In genomic region chr5:150419630-150420270, GRCh38 we compare ENCODE assay signal across 13 cellular contexts. TPM values are rescaled to one million over a fixed set of nuclear protein-coding genes. Genes with fewer than 3 reads are reported as not detected.
DNase-seq lines count a peak whose midpoint lies in the region; ATAC-seq lines count a peak whose summit lies in the region.
"Had no signal": no experiment of that assay in that cellular context is flagged by ENCODE, and none has a peak within 500 bp of the region (broad histone marks: within the 10 kb centered on the region; RNA-seq: fewer than 3 reads in every experiment).

No MANE protein-coding gene starts in this region.

- no peaks in the 10 kb centered on the region for H3K36me3 Mint-ChIP-seq in activated T-helper 1 cell treated with anti-CD3 and anti-CD28 coated beads, Interleukin-12 subunit alpha, Interleukin-12 subunit beta, Interleukin-2, Interleukin-4 antibody, amounts not matched to agents 30 ng/mL and 10 ng/mL and 1 ng/mL, durations not matched to agents 14 hours and 24 hours and 36 hours (ENCODE audit: low read depth)
- H3K36me3 Mint-ChIP-seq: T-cell had no signal

- DNase-seq in GDM1 (lab: John Stamatoyannopoulos, UW) (peak; percentile 29), KBM-7 (peak; percentile 62), glomerular visceral epithelial cell (ENCODE audit: extremely low spot score) (peak; percentile 43), NCI-H1417 treated with DMSO at 0.1 percent for 48 hours (lab: John Stamatoyannopoulos, UW) (no peak), HUDEP-2 (lab: John Stamatoyannopoulos, UW; ENCODE audit: unreplicated experiment in 76 of 76) (no peak), T-helper 1 cell (no peak)
- no peak for DNase-seq in activated T-helper 1 cell treated with anti-CD3 and anti-CD28 coated beads, Interleukin-12 subunit alpha, Interleukin-12 subunit beta, Interleukin-2, Interleukin-4 antibody, amounts not matched to agents 30 ng/mL and 10 ng/mL and 1 ng/mL, durations not matched to agents 14 hours and 24 hours and 36 hours (ENCODE audit: low spot score)
- DNase-seq: MG63; NCI-H69; stimulated activated CD4-positive, alpha-beta T cell treated with anti-CD3 and anti-CD28 coated beads, Interleukin-12 subunit alpha, Interleukin-12 subunit beta, amount 100 ng/mL, for 4 hours; T-cell had no signal

- H3K4me3 Mint-ChIP-seq in activated T-helper 1 cell treated with anti-CD3 and anti-CD28 coated beads, Interleukin-12 subunit alpha, Interleukin-12 subunit beta, Interleukin-2, Interleukin-4 antibody, amounts not matched to agents 30 ng/mL and 10 ng/mL and 1 ng/mL, durations not matched to agents 14 hours and 24 hours and 36 hours, result no peak overlapping the region
- H3K4me3 Mint-ChIP-seq: nephron, T-cell had no signal

- ATAC-seq in GM21526 (IDR thresholded peaks at IDR 0.05; ENCODE audit: low FRiP score, unreplicated experiment), result peak; percentile 58

- H3K27me3 Mint-ChIP-seq in activated T-helper 1 cell treated with anti-CD3 and anti-CD28 coated beads, Interleukin-12 subunit alpha, Interleukin-12 subunit beta, Interleukin-2, Interleukin-4 antibody, amounts not matched to agents 30 ng/mL and 10 ng/mL and 1 ng/mL, durations not matched to agents 14 hours and 24 hours and 36 hours (ENCODE audit: insufficient read depth), result peaks cover 8% of the 10 kb centered on the region

- intact Hi-C loops in activated T-helper 1 cell treated with anti-CD3 and anti-CD28 coated beads, Interleukin-12 subunit alpha, Interleukin-12 subunit beta, Interleukin-2, Interleukin-4 antibody, amounts not matched to agents 30 ng/mL and 10 ng/mL and 1 ng/mL, durations not matched to agents 14 hours and 24 hours and 36 hours (cut with micrococcal nuclease), result no loop called here

- in situ Hi-C loops in KBM-7 (cut with MboI; ENCODE audit: low pct_unique_long_range_greater_than_20kb, low sequenced_read_pairs), result no loop called here

- H3K9me3 Mint-ChIP-seq in activated T-helper 1 cell treated with anti-CD3 and anti-CD28 coated beads, Interleukin-12 subunit alpha, Interleukin-12 subunit beta, Interleukin-2, Interleukin-4 antibody, amounts not matched to agents 30 ng/mL and 10 ng/mL and 1 ng/mL, durations not matched to agents 14 hours and 24 hours and 36 hours, result no peaks in the 10 kb centered on the region
- H3K9me3 Mint-ChIP-seq: nephron, T-cell had no signal

- no peak overlapping the region for H3K27ac Mint-ChIP-seq in activated T-helper 1 cell treated with anti-CD3 and anti-CD28 coated beads, Interleukin-12 subunit alpha, Interleukin-12 subunit beta, Interleukin-2, Interleukin-4 antibody, amounts not matched to agents 30 ng/mL and 10 ng/mL and 1 ng/mL, durations not matched to agents 14 hours and 24 hours and 36 hours
- H3K27ac Mint-ChIP-seq: nephron had no signal

- H3K4me1 Mint-ChIP-seq in activated T-helper 1 cell treated with anti-CD3 and anti-CD28 coated beads, Interleukin-12 subunit alpha, Interleukin-12 subunit beta, Interleukin-2, Interleukin-4 antibody, amounts not matched to agents 30 ng/mL and 10 ng/mL and 1 ng/mL, durations not matched to agents 14 hours and 24 hours and 36 hours (ENCODE audit: low read depth), result peaks cover 5% of the 10 kb centered on the region
- H3K4me1 Mint-ChIP-seq: nephron had no signal

RNA-seq across cellular contexts. Expression of gene CD74, which starts 7.0 kb away (rescaled TPM):
- total RNA-seq in activated T-helper 1 cell treated with anti-CD3 and anti-CD28 coated beads, Interleukin-12 subunit alpha, Interleukin-12 subunit beta, Interleukin-2, Interleukin-4 antibody, amounts not matched to agents 30 ng/mL and 10 ng/mL and 1 ng/mL, durations not matched to agents 14 hours and 24 hours and 36 hours, result 440 and 444 TPM in 2 replicates

RNA-seq across cellular contexts. Expression of gene RPS14, which starts 29.8 kb away (rescaled TPM):
- 2,328 and 2,429 TPM in 2 replicates for total RNA-seq in activated T-helper 1 cell treated with anti-CD3 and anti-CD28 coated beads, Interleukin-12 subunit alpha, Interleukin-12 subunit beta, Interleukin-2, Interleukin-4 antibody, amounts not matched to agents 30 ng/mL and 10 ng/mL and 1 ng/mL, durations not matched to agents 14 hours and 24 hours and 36 hours

Comparison
In these comparisons a context has a peak if more than half of its experiments do, and no peak if none do; other contexts are left out.
1. DNase-seq: peak in GDM1 (single experiment), KBM-7 (single experiment) and glomerular visceral epithelial cell (single experiment); none in activated T-helper 1 cell treated with anti-CD3 and anti-CD28 coated beads, Interleukin-12 subunit alpha, Interleukin-12 subunit beta, Interleukin-2, Interleukin-4 antibody, amounts not matched to agents 30 ng/mL and 10 ng/mL and 1 ng/mL, durations not matched to agents 14 hours and 24 hours and 36 hours (single experiment), NCI-H1417 treated with DMSO at 0.1 percent for 48 hours (single experiment), HUDEP-2 (0 of 76) and T-helper 1 cell (0 of 5).